Comparison of ENCODE assay signal across 8 cellular contexts in the genomic region with DNA sequence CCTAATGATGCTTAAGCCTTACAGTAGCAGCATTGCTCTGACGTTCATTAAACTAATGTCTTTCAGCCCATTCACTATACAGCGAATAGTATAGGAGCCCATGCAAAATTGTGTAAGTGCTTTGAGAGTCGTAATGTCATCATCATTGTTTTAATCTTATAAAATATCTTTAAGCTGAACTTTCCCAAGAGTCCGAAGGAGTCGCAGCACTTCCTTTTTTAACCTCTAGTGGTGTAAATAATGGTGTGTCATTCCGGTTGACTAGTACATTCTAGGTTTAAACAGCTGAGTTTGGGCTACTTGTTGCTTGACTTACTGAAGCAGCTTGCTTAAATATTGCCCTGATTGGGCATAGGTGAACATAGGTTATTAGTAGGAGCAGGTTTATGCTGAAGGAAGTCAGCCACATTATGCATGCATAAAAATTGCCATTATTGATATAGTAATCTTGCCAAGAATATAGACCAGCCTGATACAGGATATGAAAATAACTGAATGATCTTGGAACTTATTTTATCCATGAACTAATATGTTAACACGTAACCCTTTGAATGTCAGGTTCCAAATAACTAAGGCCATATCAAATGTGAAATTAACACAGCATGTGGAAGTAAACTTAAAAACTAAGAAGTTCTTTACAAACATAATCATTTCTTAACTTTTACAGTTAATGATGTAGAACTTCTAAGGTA. TPM values are rescaled to one million over a fixed set of nuclear protein-coding genes. Genes with fewer than 3 reads are reported as not detected.
DNase-seq lines count a peak whose midpoint lies in the region; ATAC-seq and TF ChIP-seq lines count a peak whose summit lies in the region.

No MANE protein-coding gene starts in this region.

- TF ChIP-seq CTCF in DND-41 (IDR thresholded peaks at IDR 0.05; ENCODE audit: borderline replicate concordance, extremely low read depth, low read length, poor library complexity, severe bottlenecking): peak; percentile 70
- TF ChIP-seq CTCF in coronary artery (IDR thresholded peaks at IDR 0.05): peak; percentile 16

- H3K36me3 ChIP-seq in DND-41 (ENCODE audit: insufficient read depth, low read length): peaks cover 29% of the 10 kb centered on the region
- no peaks in the 10 kb centered on the region for H3K36me3 ChIP-seq in mucosa of rectum (ENCODE audit: control insufficient read depth in 2 of 2, insufficient read depth in 2 of 2, low read length in 2 of 2)

- H3K4me2 ChIP-seq in DND-41 (ENCODE audit: insufficient read depth, low read length): peak overlapping the region; percentile 89

- in situ Hi-C loops in SK-MEL-5 (cut with HindIII; ENCODE audit: low pct_unique_long_range_greater_than_20kb, low sequenced_read_pairs): no loop called here

- H3K9me3 ChIP-seq in DND-41 (ENCODE audit: insufficient read depth, low read length, severe bottlenecking) (no peaks in the 10 kb centered on the region), mucosa of rectum (ENCODE audit: control insufficient read depth in 2 of 2, low read length in 2 of 2) (no peaks in the 10 kb centered on the region)

- H3K9ac ChIP-seq in DND-41 (ENCODE audit: low read depth, low read length) (peak overlapping the region; percentile 84), mucosa of rectum (ENCODE audit: low read depth in 1 of 2, low read length in 2 of 2) (peak overlapping the region; percentile 63 to 93)

- H2AFZ ChIP-seq in DND-41 (ENCODE audit: low read depth, low read length): no peak overlapping the region

- no peak for ATAC-seq in DND-41 (ENCODE audit: insufficient read depth, low read depth)
- no peak for ATAC-seq in HG03439 (IDR thresholded peaks at IDR 0.05; ENCODE audit: unreplicated experiment)
- ATAC-seq in HG02973 (IDR thresholded peaks at IDR 0.05; ENCODE audit: unreplicated experiment): no peak

- H3K27me3 ChIP-seq in DND-41 (ENCODE audit: insufficient read depth, low read length, poor library complexity): no peaks in the 10 kb centered on the region
- H3K27me3 ChIP-seq in mucosa of rectum (ENCODE audit: control insufficient read depth in 2 of 2, insufficient read depth in 2 of 2, low read length in 2 of 2): no peaks in the 10 kb centered on the region

- peak overlapping the region; percentile 49 for H3K27ac ChIP-seq in DND-41 (ENCODE audit: low read length)
- peak overlapping the region; percentile 65 to 98 for H3K27ac ChIP-seq in coronary artery
- peak overlapping the region; percentile 21 to 23 for H3K27ac ChIP-seq in mucosa of rectum (ENCODE audit: low read depth in 2 of 2, low read length in 2 of 2)

- peaks cover 86% of the 10 kb centered on the region for H3K79me2 ChIP-seq in DND-41 (ENCODE audit: insufficient read depth, low read length)

- H3K4me1 ChIP-seq in DND-41 (ENCODE audit: insufficient read depth, low read length) (peaks cover 59% of the 10 kb centered on the region), mucosa of rectum (ENCODE audit: control insufficient read depth in 2 of 2, insufficient read depth in 2 of 2, low read length in 2 of 2) (peaks cover 12 to 28% of the 10 kb centered on the region in 2 donors)

- H3K4me3 ChIP-seq in DND-41 (ENCODE audit: low read depth in 1 of 2, low read length in 2 of 2): peak overlapping the region; percentile 75 to 81
- peak overlapping the region; percentile 94 for H3K4me3 ChIP-seq in coronary artery
- H3K4me3 ChIP-seq in mucosa of rectum (ENCODE audit: low read length in 2 of 2): peak overlapping the region; percentile 73 to 79

- no peak for DNase-seq in DND-41
- DNase-seq in HPDE6-E6E7 (ENCODE audit: extremely low spot score): peak; percentile 47
- peak; percentile 58 for DNase-seq in SK-MEL-5 (ENCODE audit: low read depth, low spot score)
- no peak for DNase-seq in coronary artery (ENCODE audit: low spot score)
- DNase-seq in putamen (ENCODE audit: low spot score): no peak

- peaks cover 62% of the 10 kb centered on the region for H4K20me1 ChIP-seq in DND-41 (ENCODE audit: insufficient read depth, low read length)

RNA-seq across cellular contexts. Expression of gene WNK1, which starts 2.6 kb away (rescaled TPM):
- 41.1 and 46.5 TPM in 2 replicates for total RNA-seq in SK-MEL-5 (2014; rRNA removed; shearing (Covaris generic))
- polyA plus RNA-seq in SK-MEL-5 (2015; cell fraction: cytosol; rRNA removed): 50.7 and 85.8 TPM in 2 replicates
- polyA plus RNA-seq in SK-MEL-5 (2015; cell fraction: nucleus; rRNA removed): 44.0 and 47.8 TPM in 2 replicates

Comparison
In these comparisons a context has a peak if more than half of its experiments do, and no peak if none do; other contexts are left out.
1. DNase-seq: peak in HPDE6-E6E7 (single experiment) and SK-MEL-5 (single experiment); none in DND-41 (single experiment), coronary artery (single experiment) and putamen (single experiment).
2. H3K27ac ChIP-seq: peak in every context shown above with its lines; median percentile 82 in coronary artery; 49 in DND-41; 22 in mucosa of rectum.
3. Peak in every context shown above with its lines, with median percentiles within 50 percentile points of each other: H3K4me3 ChIP-seq.